Comparison of ENCODE assay signal across 10 cellular contexts in genomic region chr12:96015672-96016071, GRCh38. TPM values are rescaled to one million over a fixed set of nuclear protein-coding genes. Genes with fewer than 3 reads are reported as not detected.
DNase-seq lines count a peak whose midpoint lies in the region; ATAC-seq and TF ChIP-seq lines count a peak whose summit lies in the region.
"Had no signal": no experiment of that assay in that cellular context is flagged by ENCODE, and none has a peak within 500 bp of the region (broad histone marks: within the 10 kb centered on the region; RNA-seq: fewer than 3 reads in every experiment).

No MANE protein-coding gene starts in this region.

- no peak overlapping the region for H3K27ac ChIP-seq in OCI-LY3 (ENCODE audit: low read length)
- H3K27ac ChIP-seq in psoas muscle: peak overlapping the region; percentile 61

- H3K9me3 ChIP-seq in OCI-LY3 (ENCODE audit: insufficient read depth, low read length) (no peaks in the 10 kb centered on the region), psoas muscle (no peaks in the 10 kb centered on the region)
- H3K9me3 ChIP-seq: neutrophil had no signal

- no peaks in the 10 kb centered on the region for H4K20me1 ChIP-seq in OCI-LY3 (ENCODE audit: insufficient read depth, low read length)

- H3K4me3 ChIP-seq in OCI-LY3 (ENCODE audit: low read length) (no peak overlapping the region), fibroblast of mammary gland (ENCODE audit: control insufficient read depth, low read depth, low read length) (no peak overlapping the region), psoas muscle (no peak overlapping the region)

- H3K36me3 ChIP-seq in OCI-LY3 (replicated peaks; ENCODE audit: low read depth, low read length) (peaks cover 19% of the 10 kb centered on the region), psoas muscle (ENCODE audit: insufficient read depth in 1 of 2, low read depth in 1 of 2) (peaks cover 0 to 86% of the 10 kb centered on the region in 2 donors)

- TF ChIP-seq CTCF in OCI-LY3 (IDR thresholded peaks at IDR 0.05; ENCODE audit: low read depth, low read length): peak; percentile 11; the same call in 1 of the 2 replicates
- peak; percentile 50 for TF ChIP-seq CTCF in fibroblast of mammary gland (conservative IDR thresholded peaks at IDR 0.05; ENCODE audit: control insufficient read depth, insufficient read depth, low read depth, low read length)
- TF ChIP-seq CTCF in psoas muscle (IDR thresholded peaks at IDR 0.05): peak; percentile 37

- no peak overlapping the region for H2AFZ ChIP-seq in OCI-LY3 (ENCODE audit: low read depth, low read length)

- DNase-seq in NCI-H524 (lab: John Stamatoyannopoulos, UW) (peak; percentile 11 to 24), NCI-H524 treated with DMSO at 0.1 percent for 48 hours (lab: John Stamatoyannopoulos, UW) (no peak), fibroblast of mammary gland (ENCODE audit: low read depth) (peak; percentile 37), psoas muscle (peak in 1 of 2 donors; percentile 23), NCI-H2029 treated with DMSO at 0.1 percent for 48 hours (lab: John Stamatoyannopoulos, UW) (no peak), GM19240 (ENCODE audit: insufficient read length, low spot score) (no peak)
- DNase-seq: CD8-positive, alpha-beta memory T cell had no signal

- peak; percentile 69 to 88 (median 86) for ATAC-seq in psoas muscle
- ATAC-seq in HG03139 (IDR thresholded peaks at IDR 0.05; ENCODE audit: unreplicated experiment): no peak

- peaks cover 8% of the 10 kb centered on the region for H3K4me1 ChIP-seq in OCI-LY3 (ENCODE audit: low read length)
- peaks cover 12% of the 10 kb centered on the region for H3K4me1 ChIP-seq in psoas muscle

- no peak overlapping the region for H3K9ac ChIP-seq in OCI-LY3 (ENCODE audit: low read length)

- no peaks in the 10 kb centered on the region for H3K79me2 ChIP-seq in OCI-LY3 (ENCODE audit: low read length)

- no peaks in the 10 kb centered on the region for H3K27me3 ChIP-seq in OCI-LY3 (ENCODE audit: low read depth, low read length)
- no peaks in the 10 kb centered on the region for H3K27me3 ChIP-seq in psoas muscle (ENCODE audit: insufficient read depth in 3 of 3, low read length in 2 of 3)
- H3K27me3 ChIP-seq: neutrophil had no signal

- 70 to 76% (median 75%) methylated on average over 5 of the region's 5 CpGs for WGBS in psoas muscle, 3 donors

- intact Hi-C loops in psoas muscle (cut with DNase I): no loop called here

- H3K4me2 ChIP-seq in OCI-LY3 (ENCODE audit: low read length): no peak overlapping the region

RNA-seq across cellular contexts. Expression of gene HAL, which starts 19.5 kb away (rescaled TPM):
- total RNA-seq in psoas muscle: under 1 TPM in 2 of 4 donors, not detected in 2; 0.32 to 0.34 TPM
- under 1 TPM; 0.04 to 0.10 (median 0.05) TPM for polyA plus RNA-seq in psoas muscle
- polyA plus RNA-seq: CD8-positive, alpha-beta memory T cell had no signal

RNA-seq across cellular contexts. Expression of gene LTA4H, which starts 19.7 kb away (rescaled TPM):
- total RNA-seq in psoas muscle: 10 to 100 TPM; 27.5 to 51.2 (median 33.4) TPM
- polyA plus RNA-seq in psoas muscle: 10 to 100 TPM; 18.6 to 41.4 (median 22.2) TPM

Comparison
In these comparisons a context has a peak if more than half of its experiments do, and no peak if none do; other contexts are left out.
1. DNase-seq: peak in NCI-H524 (2 of 2) and fibroblast of mammary gland (single experiment); none in NCI-H524 treated with DMSO at 0.1 percent for 48 hours (single experiment), NCI-H2029 treated with DMSO at 0.1 percent for 48 hours (single experiment) and GM19240 (single experiment).
2. Peak in every context shown above with its lines, with median percentiles within 50 percentile points of each other: CTCF ChIP-seq.